ENCODE assay signal across 13 cellular contexts in the genomic region with DNA sequence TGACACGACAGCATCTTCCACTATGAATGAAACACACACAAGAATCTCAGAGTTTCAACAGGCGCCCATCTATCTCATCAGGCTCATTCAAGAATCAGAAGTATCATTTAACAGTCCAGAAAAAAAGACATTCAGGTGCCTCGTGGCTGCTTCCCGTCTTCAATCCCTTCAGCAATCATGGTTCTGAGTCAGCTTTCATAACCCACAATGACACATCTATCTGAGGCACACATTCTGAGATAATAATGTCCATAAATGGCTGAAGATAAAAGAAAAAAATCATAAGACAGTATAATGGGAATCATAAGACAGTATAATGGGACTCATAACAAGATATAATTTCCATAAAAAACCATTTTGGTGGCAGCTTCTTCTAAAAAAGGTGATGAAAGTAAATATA. TPM values are rescaled to one million over a fixed set of nuclear protein-coding genes. Genes with fewer than 3 reads are reported as not detected.
DNase-seq lines count a peak whose midpoint lies in the region; ATAC-seq and TF ChIP-seq lines count a peak whose summit lies in the region.
"Had no signal": no experiment of that assay in that cellular context is flagged by ENCODE, and none has a peak within 500 bp of the region (broad histone marks: within the 10 kb centered on the region; RNA-seq: fewer than 3 reads in every experiment).

No MANE protein-coding gene starts in this region.

- no peak for DNase-seq in activated T-cell treated with anti-CD3 and anti-CD28 coated beads, Interleukin-2, amount 50 U/mL, for 24 hours
- no peak for DNase-seq in activated T-cell treated with anti-CD3 and anti-CD28 coated beads for 4 hours
- DNase-seq in OCI-M1 (lab: John Stamatoyannopoulos, UW): peak; percentile 57
- DNase-seq in caudate nucleus (lab: John Stamatoyannopoulos, UW): peak in 3 of 61 donors; percentile 15 to 41 (median 23)
- DNase-seq in pulmonary artery endothelial cell (ENCODE audit: low read depth, low spot score): peak; percentile 7
- DNase-seq in mucosa of descending colon: no peak
- no peak for DNase-seq in colonic mucosa
- DNase-seq: AML-193, islet precursor cell, NCI-H1694 had no signal

- no peak overlapping the region for H3K9ac ChIP-seq in colonic mucosa (ENCODE audit: low read depth in 2 of 2, low read length in 2 of 2)

- intact Hi-C loops in mucosa of descending colon (cut with DNase I, micrococcal nuclease) (no loop called here), colonic mucosa (cut with DNase I) (no loop called here)

- peaks cover 2% of the 10 kb centered on the region for H3K36me3 Mint-ChIP-seq in activated T-cell treated with anti-CD3 and anti-CD28 coated beads, Interleukin-2, amount 50 U/mL, for 24 hours (ENCODE audit: low read depth)

- H3K27ac ChIP-seq in caudate nucleus (ENCODE audit: low read depth, low read length) (peak overlapping the region; percentile 11), colonic mucosa (no peak overlapping the region)
- H3K27ac ChIP-seq: adrenal gland had no signal

- H3K36me3 ChIP-seq in mucosa of descending colon (ENCODE audit: low read depth): no peaks in the 10 kb centered on the region
- no peaks in the 10 kb centered on the region for H3K36me3 ChIP-seq in colonic mucosa
- H3K36me3 ChIP-seq: adrenal gland had no signal

- H3K4me3 ChIP-seq in mucosa of descending colon (no peak overlapping the region), colonic mucosa (no peak overlapping the region)
- H3K4me3 ChIP-seq: adrenal gland had no signal

- no peaks in the 10 kb centered on the region for H3K9me3 Mint-ChIP-seq in activated T-cell treated with anti-CD3 and anti-CD28 coated beads, Interleukin-2, amount 50 U/mL, for 24 hours

- no peaks in the 10 kb centered on the region for H3K27me3 Mint-ChIP-seq in activated T-cell treated with anti-CD3 and anti-CD28 coated beads, Interleukin-2, amount 50 U/mL, for 24 hours

- H3K27ac Mint-ChIP-seq in activated T-cell treated with anti-CD3 and anti-CD28 coated beads, Interleukin-2, amount 50 U/mL, for 24 hours: peak overlapping the region; percentile 12

- H3K4me1 Mint-ChIP-seq in activated T-cell treated with anti-CD3 and anti-CD28 coated beads, Interleukin-2, amount 50 U/mL, for 24 hours (ENCODE audit: low read depth): peaks cover 68% of the 10 kb centered on the region

- no peak overlapping the region for H3K4me3 Mint-ChIP-seq in activated T-cell treated with anti-CD3 and anti-CD28 coated beads, Interleukin-2, amount 50 U/mL, for 24 hours
- H3K4me3 Mint-ChIP-seq: neural crest cell had no signal

- H3K27me3 ChIP-seq in colonic mucosa: no peaks in the 10 kb centered on the region
- H3K27me3 ChIP-seq: adrenal gland had no signal

- no peaks in the 10 kb centered on the region for H3K9me3 ChIP-seq in mucosa of descending colon
- H3K9me3 ChIP-seq in colonic mucosa: no peaks in the 10 kb centered on the region
- H3K9me3 ChIP-seq: adrenal gland had no signal

- H3K4me1 ChIP-seq in mucosa of descending colon (ENCODE audit: low read depth) (peaks cover 5% of the 10 kb centered on the region), colonic mucosa (no peaks in the 10 kb centered on the region)
- H3K4me1 ChIP-seq: adrenal gland had no signal

- no peak for ATAC-seq in GM21390 (IDR thresholded peaks at IDR 0.05; ENCODE audit: unreplicated experiment)
- ATAC-seq in mucosa of descending colon: no peak

- TF ChIP-seq CTCF in mucosa of descending colon (IDR thresholded peaks at IDR 0.05): no peak
- no peak for TF ChIP-seq CTCF in colonic mucosa (IDR thresholded peaks at IDR 0.05)

RNA-seq across cellular contexts. Expression of a gene that starts 52.5 kb away (rescaled TPM):
- total RNA-seq in pulmonary artery endothelial cell: 36.0 and 37.2 TPM in 2 replicates
- 10 to 100 TPM; 27.2 to 33.0 (median 28.0) TPM for total RNA-seq in mucosa of descending colon
- total RNA-seq in colonic mucosa: 10 to 100 TPM; 19.9 to 30.9 TPM

Comparison
In these comparisons a context has a peak if more than half of its experiments do, and no peak if none do; other contexts are left out.
1. DNase-seq: peak in OCI-M1 (single experiment) and pulmonary artery endothelial cell (single experiment); none in activated T-cell treated with anti-CD3 and anti-CD28 coated beads, Interleukin-2, amount 50 U/mL, for 24 hours (single experiment), activated T-cell treated with anti-CD3 and anti-CD28 coated beads for 4 hours (single experiment), mucosa of descending colon (0 of 3) and colonic mucosa (single experiment).